ENCODE assay signal across 1 cellular context in the genomic region with DNA sequence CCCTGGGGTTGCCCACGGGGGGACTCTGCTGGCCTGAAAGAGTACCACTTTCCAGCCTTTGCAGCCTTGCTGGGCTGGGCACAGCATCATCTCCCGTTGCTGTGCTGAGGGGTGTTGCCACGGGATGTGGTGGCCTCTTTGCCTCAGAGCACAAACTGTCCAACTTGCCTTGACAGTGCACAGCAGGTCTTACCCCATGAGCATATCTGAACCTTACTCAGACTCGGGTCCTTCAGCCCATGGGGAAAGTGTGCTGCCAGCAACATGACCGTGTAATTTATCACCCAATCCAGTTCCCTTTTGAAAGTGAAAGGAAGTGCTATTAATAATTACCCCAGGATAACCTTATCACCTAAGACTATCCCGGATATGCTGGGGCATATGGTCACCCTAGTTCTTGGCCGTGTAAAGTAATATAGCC.
TF ChIP-seq lines count a peak whose summit lies in the region.

No MANE protein-coding gene starts in this region.

TF ChIP-seq in K562, 482 proteins besides CTCF, POLR2A, EP300 and RAD21 (continued from another document):
- TF ChIP-seq, protein P1, sequence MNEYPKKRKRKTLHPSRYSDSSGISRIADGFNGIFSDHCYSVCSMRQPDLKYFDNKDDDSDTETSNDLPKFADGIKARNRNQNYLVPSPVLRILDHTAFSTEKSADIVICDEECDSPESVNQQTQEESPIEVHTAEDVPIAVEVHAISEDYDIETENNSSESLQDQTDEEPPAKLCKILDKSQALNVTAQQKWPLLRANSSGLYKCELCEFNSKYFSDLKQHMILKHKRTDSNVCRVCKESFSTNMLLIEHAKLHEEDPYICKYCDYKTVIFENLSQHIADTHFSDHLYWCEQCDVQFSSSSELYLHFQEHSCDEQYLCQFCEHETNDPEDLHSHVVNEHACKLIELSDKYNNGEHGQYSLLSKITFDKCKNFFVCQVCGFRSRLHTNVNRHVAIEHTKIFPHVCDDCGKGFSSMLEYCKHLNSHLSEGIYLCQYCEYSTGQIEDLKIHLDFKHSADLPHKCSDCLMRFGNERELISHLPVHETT (CRISPR knock-in tag; conservative IDR thresholded peaks at IDR 0.05 in 1 of 2, IDR thresholded peaks at IDR 0.05 in 1 of 2): 0 out of 4 replicates have a peak, but pooled peaks of 1 of the 2 experiments have one; percentile 12
- TF ChIP-seq FOXA3 (CRISPR knock-in tag; conservative IDR thresholded peaks at IDR 0.05 in 1 of 2, IDR thresholded peaks at IDR 0.05 in 1 of 2) (no peak), ZNF445 (CRISPR knock-in tag; IDR thresholded peaks at IDR 0.05; ENCODE audit: low read depth) (0 out of 2 replicates have a peak, but pooled peaks have one; percentile 33), MEIS2 (IDR thresholded peaks at IDR 0.05; ENCODE audit: partially characterized antibody) (peak; percentile 70), MAZ (CRISPR knock-in tag; conservative IDR thresholded peaks at IDR 0.05 in 1 of 2, IDR thresholded peaks at IDR 0.05 in 1 of 2) (peak in 1 of 2 experiments; percentile 26; a peak in 1 of 4 replicates), NR2C2 (CRISPR knock-in tag; IDR thresholded peaks at IDR 0.05) (no peak), NR2C2 (tag; IDR thresholded peaks at IDR 0.05) (peak; percentile 30; the same call in 1 of the 2 replicates), MEF2D (tag; conservative IDR thresholded peaks at IDR 0.05; ENCODE audit: low read depth) (peak; percentile 74; the same call in 1 of the 2 replicates), ZNF347 (CRISPR knock-in tag; IDR thresholded peaks at IDR 0.05; ENCODE audit: low read depth) (0 out of 2 replicates have a peak, but pooled peaks have one; percentile 29)
- TF ChIP-seq, protein P2, sequence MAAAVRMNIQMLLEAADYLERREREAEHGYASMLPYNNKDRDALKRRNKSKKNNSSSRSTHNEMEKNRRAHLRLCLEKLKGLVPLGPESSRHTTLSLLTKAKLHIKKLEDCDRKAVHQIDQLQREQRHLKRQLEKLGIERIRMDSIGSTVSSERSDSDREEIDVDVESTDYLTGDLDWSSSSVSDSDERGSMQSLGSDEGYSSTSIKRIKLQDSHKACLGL (CRISPR knock-in tag; IDR thresholded peaks at IDR 0.05; ENCODE audit: borderline replicate concordance, poor library complexity, severe bottlenecking): no peak
- TF ChIP-seq, protein P3, sequence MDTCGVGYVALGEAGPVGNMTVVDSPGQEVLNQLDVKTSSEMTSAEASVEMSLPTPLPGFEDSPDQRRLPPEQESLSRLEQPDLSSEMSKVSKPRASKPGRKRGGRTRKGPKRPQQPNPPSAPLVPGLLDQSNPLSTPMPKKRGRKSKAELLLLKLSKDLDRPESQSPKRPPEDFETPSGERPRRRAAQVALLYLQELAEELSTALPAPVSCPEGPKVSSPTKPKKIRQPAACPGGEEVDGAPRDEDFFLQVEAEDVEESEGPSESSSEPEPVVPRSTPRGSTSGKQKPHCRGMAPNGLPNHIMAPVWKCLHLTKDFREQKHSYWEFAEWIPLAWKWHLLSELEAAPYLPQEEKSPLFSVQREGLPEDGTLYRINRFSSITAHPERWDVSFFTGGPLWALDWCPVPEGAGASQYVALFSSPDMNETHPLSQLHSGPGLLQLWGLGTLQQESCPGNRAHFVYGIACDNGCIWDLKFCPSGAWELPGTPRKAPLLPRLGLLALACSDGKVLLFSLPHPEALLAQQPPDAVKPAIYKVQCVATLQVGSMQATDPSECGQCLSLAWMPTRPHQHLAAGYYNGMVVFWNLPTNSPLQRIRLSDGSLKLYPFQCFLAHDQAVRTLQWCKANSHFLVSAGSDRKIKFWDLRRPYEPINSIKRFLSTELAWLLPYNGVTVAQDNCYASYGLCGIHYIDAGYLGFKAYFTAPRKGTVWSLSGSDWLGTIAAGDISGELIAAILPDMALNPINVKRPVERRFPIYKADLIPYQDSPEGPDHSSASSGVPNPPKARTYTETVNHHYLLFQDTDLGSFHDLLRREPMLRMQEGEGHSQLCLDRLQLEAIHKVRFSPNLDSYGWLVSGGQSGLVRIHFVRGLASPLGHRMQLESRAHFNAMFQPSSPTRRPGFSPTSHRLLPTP (IDR thresholded peaks at IDR 0.05; ENCODE audit: borderline replicate concordance, extremely low read depth, insufficient read length): no peak
- TF ChIP-seq, protein P4, sequence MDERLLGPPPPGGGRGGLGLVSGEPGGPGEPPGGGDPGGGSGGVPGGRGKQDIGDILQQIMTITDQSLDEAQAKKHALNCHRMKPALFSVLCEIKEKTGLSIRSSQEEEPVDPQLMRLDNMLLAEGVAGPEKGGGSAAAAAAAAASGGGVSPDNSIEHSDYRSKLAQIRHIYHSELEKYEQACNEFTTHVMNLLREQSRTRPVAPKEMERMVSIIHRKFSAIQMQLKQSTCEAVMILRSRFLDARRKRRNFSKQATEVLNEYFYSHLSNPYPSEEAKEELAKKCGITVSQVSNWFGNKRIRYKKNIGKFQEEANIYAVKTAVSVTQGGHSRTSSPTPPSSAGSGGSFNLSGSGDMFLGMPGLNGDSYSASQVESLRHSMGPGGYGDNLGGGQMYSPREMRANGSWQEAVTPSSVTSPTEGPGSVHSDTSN (CRISPR knock-in tag; IDR thresholded peaks at IDR 0.05; ENCODE audit: low read depth): no peak
- TF ChIP-seq, protein P4 (tag; conservative IDR thresholded peaks at IDR 0.05; ENCODE audit: low read depth): peak; percentile 81
- TF ChIP-seq, protein P5, sequence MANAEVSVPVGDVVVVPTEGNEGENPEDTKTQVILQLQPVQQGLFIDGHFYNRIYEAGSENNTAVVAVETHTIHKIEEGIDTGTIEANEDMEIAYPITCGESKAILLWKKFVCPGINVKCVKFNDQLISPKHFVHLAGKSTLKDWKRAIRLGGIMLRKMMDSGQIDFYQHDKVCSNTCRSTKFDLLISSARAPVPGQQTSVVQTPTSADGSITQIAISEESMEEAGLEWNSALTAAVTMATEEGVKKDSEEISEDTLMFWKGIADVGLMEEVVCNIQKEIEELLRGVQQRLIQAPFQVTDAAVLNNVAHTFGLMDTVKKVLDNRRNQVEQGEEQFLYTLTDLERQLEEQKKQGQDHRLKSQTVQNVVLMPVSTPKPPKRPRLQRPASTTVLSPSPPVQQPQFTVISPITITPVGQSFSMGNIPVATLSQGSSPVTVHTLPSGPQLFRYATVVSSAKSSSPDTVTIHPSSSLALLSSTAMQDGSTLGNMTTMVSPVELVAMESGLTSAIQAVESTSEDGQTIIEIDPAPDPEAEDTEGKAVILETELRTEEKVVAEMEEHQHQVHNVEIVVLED (CRISPR knock-in tag; IDR thresholded peaks at IDR 0.05): 0 out of 2 replicates have a peak, but pooled peaks have one; percentile 4
- TF ChIP-seq, protein P6, sequence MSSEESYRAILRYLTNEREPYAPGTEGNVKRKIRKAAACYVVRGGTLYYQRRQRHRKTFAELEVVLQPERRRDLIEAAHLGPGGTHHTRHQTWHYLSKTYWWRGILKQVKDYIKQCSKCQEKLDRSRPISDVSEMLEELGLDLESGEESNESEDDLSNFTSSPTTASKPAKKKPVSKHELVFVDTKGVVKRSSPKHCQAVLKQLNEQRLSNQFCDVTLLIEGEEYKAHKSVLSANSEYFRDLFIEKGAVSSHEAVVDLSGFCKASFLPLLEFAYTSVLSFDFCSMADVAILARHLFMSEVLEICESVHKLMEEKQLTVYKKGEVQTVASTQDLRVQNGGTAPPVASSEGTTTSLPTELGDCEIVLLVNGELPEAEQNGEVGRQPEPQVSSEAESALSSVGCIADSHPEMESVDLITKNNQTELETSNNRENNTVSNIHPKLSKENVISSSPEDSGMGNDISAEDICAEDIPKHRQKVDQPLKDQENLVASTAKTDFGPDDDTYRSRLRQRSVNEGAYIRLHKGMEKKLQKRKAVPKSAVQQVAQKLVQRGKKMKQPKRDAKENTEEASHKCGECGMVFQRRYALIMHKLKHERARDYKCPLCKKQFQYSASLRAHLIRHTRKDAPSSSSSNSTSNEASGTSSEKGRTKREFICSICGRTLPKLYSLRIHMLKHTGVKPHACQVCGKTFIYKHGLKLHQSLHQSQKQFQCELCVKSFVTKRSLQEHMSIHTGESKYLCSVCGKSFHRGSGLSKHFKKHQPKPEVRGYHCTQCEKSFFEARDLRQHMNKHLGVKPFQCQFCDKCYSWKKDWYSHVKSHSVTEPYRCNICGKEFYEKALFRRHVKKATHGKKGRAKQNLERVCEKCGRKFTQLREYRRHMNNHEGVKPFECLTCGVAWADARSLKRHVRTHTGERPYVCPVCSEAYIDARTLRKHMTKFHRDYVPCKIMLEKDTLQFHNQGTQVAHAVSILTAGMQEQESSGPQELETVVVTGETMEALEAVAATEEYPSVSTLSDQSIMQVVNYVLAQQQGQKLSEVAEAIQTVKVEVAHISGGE (CRISPR knock-in tag; IDR thresholded peaks at IDR 0.05): 0 out of 6 replicates have a peak, but pooled peaks of 1 of the 3 experiments have one; percentile 22
